Comparison of ENCODE assay signal across 11 cellular contexts in the genomic region with DNA sequence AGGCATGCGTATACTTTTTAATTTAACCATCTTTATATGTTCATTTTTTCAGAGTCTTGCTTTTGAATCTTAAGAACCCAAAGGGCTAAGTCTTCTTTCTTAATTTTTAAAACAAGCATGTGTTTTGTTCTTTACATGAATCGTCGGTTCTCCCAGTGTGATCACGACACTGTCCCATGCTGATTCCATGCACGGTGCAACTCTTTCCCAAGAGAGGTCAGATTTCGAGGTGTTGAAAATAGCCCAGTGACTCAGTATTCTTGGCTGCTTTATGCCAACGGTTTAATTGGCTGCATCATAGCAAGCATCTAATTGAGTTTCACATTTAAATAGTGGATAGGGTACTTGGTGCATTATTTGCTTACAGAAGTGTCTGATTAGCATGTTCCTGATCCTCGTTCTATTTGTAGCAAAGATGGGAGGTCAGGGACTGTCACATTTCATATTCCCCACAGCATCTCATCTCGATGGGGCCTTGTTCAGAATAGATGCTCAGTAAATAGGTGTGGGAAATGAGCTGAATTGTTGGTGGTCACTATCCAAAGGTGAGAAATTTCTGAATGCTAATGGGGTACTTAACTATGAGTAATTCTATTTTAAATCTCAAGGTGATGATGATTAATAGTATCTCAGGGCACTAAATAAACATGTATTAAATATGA. TPM values are rescaled to one million over a fixed set of nuclear protein-coding genes. Genes with fewer than 3 reads are reported as not detected.
DNase-seq lines count a peak whose midpoint lies in the region; ATAC-seq and TF ChIP-seq lines count a peak whose summit lies in the region.
"Had no signal": no experiment of that assay in that cellular context is flagged by ENCODE, and none has a peak within 500 bp of the region (broad histone marks: within the 10 kb centered on the region; RNA-seq: fewer than 3 reads in every experiment).

No MANE protein-coding gene starts in this region.

- H3K4me1 ChIP-seq in Panc1 (ENCODE audit: control insufficient read depth, insufficient read depth, low read length): peaks cover 45% of the 10 kb centered on the region
- H3K4me1 ChIP-seq in esophagus squamous epithelium: peaks cover 0 to 58% (median 17%) of the 10 kb centered on the region in 3 donors
- H3K4me1 ChIP-seq in mucosa of descending colon (ENCODE audit: low read depth): no peaks in the 10 kb centered on the region

- intact Hi-C loops in Panc1 (cut with micrococcal nuclease; ENCODE audit: unreplicated experiment) (loop anchor here (5.0 kb wide), 2 partner anchors 90 to 160 kb away; no protein-coding TSS in a partner anchor), esophagus squamous epithelium (cut with DNase I) (no loop called here), mucosa of descending colon (cut with DNase I, micrococcal nuclease) (no loop called here)

- CTCF ChIA-PET in Panc1 (lab: Charles Lee): no interaction called here

- H3K4me3 ChIP-seq in AG10803 (ENCODE audit: low read length): no peak overlapping the region
- peak overlapping the region; percentile 77 to 92 for H3K4me3 ChIP-seq in Panc1 (ENCODE audit: low read depth in 2 of 2, low read length in 2 of 2)
- peak overlapping the region in 1 of 4 donors; percentile 92 for H3K4me3 ChIP-seq in esophagus squamous epithelium
- no peak overlapping the region for H3K4me3 ChIP-seq in mucosa of descending colon

- no peak for ATAC-seq in Panc1
- no peak for ATAC-seq in mucosa of descending colon

- WGBS in esophagus squamous epithelium, 2 donors: 40 to 47% methylated on average over 9 of the region's 9 CpGs

- TF ChIP-seq POLR2A in esophagus squamous epithelium (IDR thresholded peaks at IDR 0.05) (no peak), erythroblast (IDR thresholded peaks at IDR 0.05; ENCODE audit: low read length) (no peak)

- H3K9me3 ChIP-seq in Panc1 (ENCODE audit: control insufficient read depth, insufficient read depth, low read depth, low read length) (no peaks in the 10 kb centered on the region; the same call in 1 of the 2 replicates), esophagus squamous epithelium (no peaks in the 10 kb centered on the region), mucosa of descending colon (peaks cover under 1% of the 10 kb centered on the region)
- H3K9me3 ChIP-seq: adrenal gland had no signal

- H3K36me3 ChIP-seq in Panc1 (ENCODE audit: control insufficient read depth, insufficient read depth, low read length) (no peaks in the 10 kb centered on the region; the same call in 1 of the 2 replicates), esophagus squamous epithelium (no peaks in the 10 kb centered on the region), mucosa of descending colon (ENCODE audit: low read depth) (no peaks in the 10 kb centered on the region)
- H3K36me3 ChIP-seq: adrenal gland had no signal

- TF ChIP-seq CTCF in AG10803 (conservative IDR thresholded peaks at IDR 0.05; ENCODE audit: low read length) (no peak), Panc1 (IDR thresholded peaks at IDR 0.05) (no peak), esophagus squamous epithelium (IDR thresholded peaks at IDR 0.05) (no peak), mucosa of descending colon (IDR thresholded peaks at IDR 0.05) (no peak)

- peak; percentile 62 for DNase-seq in AG10803 (ENCODE audit: low read depth)
- no peak for DNase-seq in Panc1 (ENCODE audit: low read depth, low spot score)
- DNase-seq in esophagus squamous epithelium (lab: John Stamatoyannopoulos, UW): no peak
- peak; percentile 11 for DNase-seq in midbrain (lab: John Stamatoyannopoulos, UW)
- no peak for DNase-seq in LoVo (ENCODE audit: low spot score)
- DNase-seq in mucosa of descending colon: no peak
- DNase-seq in erythroblast (lab: John Stamatoyannopoulos, UW): no peak
- no peak for DNase-seq in NAMALWA (ENCODE audit: low spot score)
- DNase-seq: activated CD4-positive, alpha-beta T cell treated with anti-CD3 and anti-CD28 coated beads, Interleukin-2, amount 10 ng/mL, durations not matched to agents 24 days and 14 days; NCI-H510A had no signal

- in situ Hi-C loops in Panc1 (cut with HindIII; ENCODE audit: low pct_unique_long_range_greater_than_20kb, low sequenced_read_pairs): no loop called here

- BruUV-seq in Panc1 (replicated peaks; lab: Mats Ljungman, UMichigan): no TSS peak

- H3K27ac ChIP-seq in Panc1 (ENCODE audit: low read length) (peak overlapping the region; percentile 84), esophagus squamous epithelium (peak overlapping the region in 3 of 4 donors; percentile 17 to 96 (median 23))

- H3K27me3 ChIP-seq in Panc1 (ENCODE audit: control insufficient read depth, insufficient read depth, low read length) (no peaks in the 10 kb centered on the region), esophagus squamous epithelium (peaks cover 0 to 25% (median 0%) of the 10 kb centered on the region in 4 donors)
- H3K27me3 ChIP-seq: adrenal gland had no signal

- POLR2A ChIA-PET in Panc1 (lab: Charles Lee): no interaction called here

RNA-seq across cellular contexts. Expression of gene NPAS2, which starts 2.8 kb away (rescaled TPM):
- total RNA-seq in Panc1 (2021; ENCODE audit: unreplicated experiment) (72.8 TPM), esophagus squamous epithelium (10 to 100 TPM; 29.1 to 64.2 (median 39.1) TPM), mucosa of descending colon (10 to 100 TPM; 42.5 to 53.1 (median 46.5) TPM)
- 140 TPM for polyA plus RNA-seq in Panc1 (2012; ENCODE audit: insufficient read length)

Comparison
In these comparisons a context has a peak if more than half of its experiments do, and no peak if none do; other contexts are left out.
1. DNase-seq: peak in AG10803 (single experiment) and midbrain (single experiment); none in Panc1 (single experiment), esophagus squamous epithelium (single experiment), LoVo (single experiment), mucosa of descending colon (0 of 3), erythroblast (0 of 2) and NAMALWA (single experiment).
2. H3K4me3 ChIP-seq: peak in Panc1 (2 of 2); none in AG10803 (single experiment) and mucosa of descending colon (single experiment).